8 cellular contexts compared by ENCODE assay signal in the genomic region with DNA sequence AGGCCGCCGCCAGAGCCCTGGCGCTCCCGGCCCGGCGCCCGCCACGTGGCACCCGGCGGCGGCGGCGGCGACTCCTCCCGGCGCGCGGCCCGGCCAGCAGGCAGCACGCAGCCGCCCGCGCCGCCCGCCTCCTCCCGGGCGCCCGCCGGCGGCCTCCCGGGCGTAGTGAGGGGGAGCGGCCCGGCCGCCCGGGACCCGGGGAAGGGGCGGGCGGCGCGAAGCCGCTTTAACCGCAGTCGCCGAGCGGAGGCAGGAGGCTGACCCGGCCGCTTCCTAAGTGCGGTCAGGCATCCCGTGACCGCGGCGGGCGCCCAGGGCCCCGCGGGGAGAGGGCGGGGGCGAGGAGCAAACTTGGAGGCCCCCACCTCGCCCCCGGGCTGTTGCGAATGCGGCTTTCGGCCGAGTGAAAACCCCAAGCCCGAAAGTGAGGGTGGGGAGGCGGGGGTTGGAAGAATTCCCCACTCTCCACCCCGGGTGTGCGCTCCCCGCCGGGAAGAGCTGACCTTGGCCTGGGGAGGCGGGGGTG. TPM values are rescaled to one million over a fixed set of nuclear protein-coding genes. Genes with fewer than 3 reads are reported as not detected.
DNase-seq lines count a peak whose midpoint lies in the region; ATAC-seq and TF ChIP-seq lines count a peak whose summit lies in the region.

No MANE protein-coding gene starts in this region.

- H3K9me3 ChIP-seq in SJCRH30 (replicated peaks): no peaks in the 10 kb centered on the region
- no peaks in the 10 kb centered on the region for H3K9me3 ChIP-seq in ascending aorta
- H3K9me3 ChIP-seq in hepatocyte (ENCODE audit: low read depth): no peaks in the 10 kb centered on the region

- H3K79me2 ChIP-seq in hepatocyte: peaks cover 21% of the 10 kb centered on the region

- peaks cover 6% of the 10 kb centered on the region for H4K20me1 ChIP-seq in hepatocyte (ENCODE audit: insufficient read depth, poor library complexity, severe bottlenecking)

- ATAC-seq in HG03196 (IDR thresholded peaks at IDR 0.05; ENCODE audit: unreplicated experiment): peak; percentile 14

- 2% methylated on average over 10 of the region's 71 CpGs for WGBS in hepatocyte (ENCODE audit: low lambda C conversion rate, missing lambda C conversion rate)

- no peak for TF ChIP-seq CTCF in AG10803 (conservative IDR thresholded peaks at IDR 0.05; ENCODE audit: low read length)
- TF ChIP-seq CTCF in ascending aorta (IDR thresholded peaks at IDR 0.05): no peak
- TF ChIP-seq CTCF in hepatocyte (IDR thresholded peaks at IDR 0.05; ENCODE audit: poor library complexity): no peak
- no peak for TF ChIP-seq CTCF in retinal pigment epithelial cell (conservative IDR thresholded peaks at IDR 0.05; ENCODE audit: low read depth, low read length)

- intact Hi-C loops in ascending aorta (cut with DNase I): loop anchor here (1.0 to 10.0 kb wide), 3 partner anchors 47 to 1761 kb away; no protein-coding TSS in a partner anchor

- no peaks in the 10 kb centered on the region for H3K36me3 ChIP-seq in SJCRH30
- no peaks in the 10 kb centered on the region for H3K36me3 ChIP-seq in ascending aorta
- H3K36me3 ChIP-seq in hepatocyte (replicated peaks; ENCODE audit: insufficient read depth, low read depth): no peaks in the 10 kb centered on the region

- H3K4me3 ChIP-seq in AG10803 (ENCODE audit: low read length) (peak overlapping the region; percentile 67), SJCRH30 (peak overlapping the region; percentile 67), ascending aorta (peak overlapping the region; percentile 80 to 87), hepatocyte (peak overlapping the region; percentile 28), retinal pigment epithelial cell (ENCODE audit: low read length) (peak overlapping the region; percentile 39)

- no peaks in the 10 kb centered on the region for H3K9me2 ChIP-seq in hepatocyte (replicated peaks; ENCODE audit: insufficient read depth)

- TF ChIP-seq POLR2A in GM19099 (IDR thresholded peaks at IDR 0.05; ENCODE audit: extremely low read depth, insufficient read length, low read depth): peak; percentile 34

- H3K27ac ChIP-seq in SJCRH30 (peak overlapping the region; percentile 99), ascending aorta (peak overlapping the region; percentile 96 to 98), hepatocyte (peak overlapping the region; percentile 99)

- H3K4me2 ChIP-seq in hepatocyte: peak overlapping the region; percentile 87

- H3K4me1 ChIP-seq in SJCRH30: peaks cover 49% of the 10 kb centered on the region
- peaks cover 10 to 30% of the 10 kb centered on the region in 2 donors for H3K4me1 ChIP-seq in ascending aorta
- H3K4me1 ChIP-seq in hepatocyte (ENCODE audit: insufficient read depth): peaks cover 47% of the 10 kb centered on the region

- no peak for DNase-seq in AG10803 (ENCODE audit: low read depth)
- no peak for DNase-seq in SJCRH30
- peak in 1 of 2 donors; percentile 82 for DNase-seq in ascending aorta (ENCODE audit: low spot score in 2 of 2)
- no peak for DNase-seq in hepatocyte (ENCODE audit: low spot score)
- no peak for DNase-seq in retinal pigment epithelial cell (ENCODE audit: low read depth)
- DNase-seq in pons (ENCODE audit: low spot score): no peak

- no peaks in the 10 kb centered on the region for H3K27me3 ChIP-seq in SJCRH30
- H3K27me3 ChIP-seq in ascending aorta: no peaks in the 10 kb centered on the region
- H3K27me3 ChIP-seq in hepatocyte: no peaks in the 10 kb centered on the region

- peak overlapping the region; percentile 3 for H2AFZ ChIP-seq in hepatocyte

RNA-seq across cellular contexts. Expression of a gene that starts 1.7 kb away (rescaled TPM):
- 18.7 and 21.6 TPM in 2 replicates for total RNA-seq in SJCRH30 (2014; rRNA removed; shearing (Covaris generic))
- total RNA-seq in ascending aorta: 22.6 TPM
- total RNA-seq in hepatocyte: 132 and 136 TPM in 2 replicates
- 131 and 142 TPM in 2 replicates for polyA plus RNA-seq in hepatocyte

Comparison
In these comparisons a context has a peak if more than half of its experiments do, and no peak if none do; other contexts are left out.
1. H3K4me3 ChIP-seq: peak in every context shown above with its lines; median percentile 84 in ascending aorta; 67 in AG10803; 67 in SJCRH30; 39 in retinal pigment epithelial cell; 28 in hepatocyte.